In genomic region chr3:170908235-170909116, GRCh38 we compare ENCODE assay signal across 8 cellular contexts. TPM values are rescaled to one million over a fixed set of nuclear protein-coding genes. Genes with fewer than 3 reads are reported as not detected.
A peak's percentile ranks its signal among the peaks of the same experiment; 100 is the strongest.
DNase-seq lines count a peak whose midpoint lies in the region; ATAC-seq and TF ChIP-seq lines count a peak whose summit lies in the region.

Gene EIF5A2 (minus strand): TSS chr3:170908637. CDS start chr3:170907806, 831 bp downstream.

- no peak for TF ChIP-seq CTCF in PC-3 (conservative IDR thresholded peaks at IDR 0.05; ENCODE audit: low read depth, low read length)

- BruUV-seq in PC-3 (replicated peaks; lab: Mats Ljungman, UMichigan), result no TSS peak

- H3K9me3 ChIP-seq in PC-3 (ENCODE audit: low read length), result peaks cover 12% of the 10 kb centered on the region; the same call in 1 of the 2 replicates

- H3K36me3 ChIP-seq in PC-3 (ENCODE audit: low read depth, low read length), result no peaks in the 10 kb centered on the region

- CTCF ChIA-PET in PC-3 (lab: Charles Lee), result no interaction called here

- H3K4me2 ChIP-seq in PC-3 (ENCODE audit: low read length), result peak within 1 kb of the TSS; percentile 92

- H3K27ac ChIP-seq in PC-3 (ENCODE audit: low read length), result peak within 1 kb of the TSS; percentile 61

- DNase-seq in DMS 273 (lab: John Stamatoyannopoulos, UW; ENCODE audit: unreplicated experiment) (peak; percentile 99), HuH-7.5 (ENCODE audit: low spot score) (peak; percentile 96), PC-3 (peak; percentile 91), fibroblast of gingiva (ENCODE audit: low read depth) (peak; percentile 93), naive B cell (peak; percentile 80)
- DNase-seq in activated T-cell treated with anti-CD3 and anti-CD28 coated beads, Interleukin-2, amount 50 U/mL, for 4 hours, result peak; percentile 95
- DNase-seq in stimulated activated CD8-positive, alpha-beta memory T cell treated with anti-CD3 and anti-CD28 coated beads, Interleukin-7, amount 100 ng/mL, for 48 hours (ENCODE audit: extremely low read depth in 1 of 2, low read depth in 1 of 2), result peak; percentile 91 to 93

- no peaks in the 10 kb centered on the region for H4K20me1 ChIP-seq in PC-3 (ENCODE audit: low read length)

- H3K4me3 ChIP-seq in PC-3 (ENCODE audit: low read length), result peak within 1 kb of the TSS; percentile 92

- no peaks in the 10 kb centered on the region for H3K36me3 Mint-ChIP-seq in activated T-cell treated with anti-CD3 and anti-CD28 coated beads, Interleukin-2, amount 50 U/mL, for 4 hours (ENCODE audit: insufficient read depth)
- H3K36me3 Mint-ChIP-seq in naive B cell, result no peaks in the 10 kb centered on the region

- H3K4me1 Mint-ChIP-seq in activated T-cell treated with anti-CD3 and anti-CD28 coated beads, Interleukin-2, amount 50 U/mL, for 4 hours (ENCODE audit: low read depth), result peaks cover 24% of the 10 kb centered on the region
- peaks cover 4 to 15% (median 9%) of the 10 kb centered on the region in 3 donors for H3K4me1 Mint-ChIP-seq in naive B cell

- H3K27ac Mint-ChIP-seq in naive B cell, result peak within 1 kb of the TSS; percentile 82 to 98 (median 92)

- H3K9me2 ChIP-seq in PC-3 (replicated peaks; ENCODE audit: low read length), result no peaks in the 10 kb centered on the region

- intact Hi-C loops in PC-3 (cut with micrococcal nuclease), result loop anchor here (5.0 kb wide), 1 partner anchor 36 kb away; the partner anchor contains the start of gene RPL22L1

- peaks cover 32% of the 10 kb centered on the region for H3K4me1 ChIP-seq in PC-3 (ENCODE audit: insufficient read depth, low read length)

- H3F3A ChIP-seq in PC-3 (ENCODE audit: low read length, unreplicated experiment), result no peaks in the 10 kb centered on the region

- no peaks in the 10 kb centered on the region for H3K27me3 Mint-ChIP-seq in activated T-cell treated with anti-CD3 and anti-CD28 coated beads, Interleukin-2, amount 50 U/mL, for 4 hours (ENCODE audit: low read depth)
- no peaks in the 10 kb centered on the region for H3K27me3 Mint-ChIP-seq in naive B cell

- peak within 1 kb of the TSS; percentile 94 for H2AFZ ChIP-seq in PC-3 (ENCODE audit: low read length)

- peak within 1 kb of the TSS; percentile 94 for H3K4me3 Mint-ChIP-seq in activated T-cell treated with anti-CD3 and anti-CD28 coated beads, Interleukin-2, amount 50 U/mL, for 4 hours
- peak within 1 kb of the TSS; percentile 88 to 97 (median 94) for H3K4me3 Mint-ChIP-seq in naive B cell

- no peaks in the 10 kb centered on the region for H3K27me3 ChIP-seq in PC-3 (ENCODE audit: low read length)

- peaks cover 19% of the 10 kb centered on the region for H3K9me3 Mint-ChIP-seq in activated T-cell treated with anti-CD3 and anti-CD28 coated beads, Interleukin-2, amount 50 U/mL, for 4 hours
- H3K9me3 Mint-ChIP-seq in naive B cell, result peaks cover 8 to 41% (median 20%) of the 10 kb centered on the region in 7 donors

- peak; percentile 87 for ATAC-seq in GM21529 (IDR thresholded peaks at IDR 0.05; ENCODE audit: unreplicated experiment)
- ATAC-seq in PC-3, result peak; percentile 88
- ATAC-seq in activated T-cell treated with anti-CD3 and anti-CD28 coated beads, Interleukin-2, amount 50 U/mL, for 4 hours, result peak; percentile 98
- ATAC-seq in naive B cell (ENCODE audit: low read depth in 2 of 2), result peak; percentile 89 to 91

- H3K9ac ChIP-seq in PC-3 (ENCODE audit: low read length), result peak within 1 kb of the TSS; percentile 74

- peaks cover 5% of the 10 kb centered on the region for H3K79me2 ChIP-seq in PC-3 (ENCODE audit: low read length)

- POLR2A ChIA-PET in PC-3 (lab: Charles Lee; ENCODE audit: unreplicated experiment), result no interaction called here

RNA-seq across cellular contexts. Expression of gene EIF5A2, which starts in this region (rescaled TPM):
- total RNA-seq in PC-3 (2014; rRNA removed), result 10.7 and 11.1 TPM in 2 replicates
- 10 to 100 TPM; 10.7 to 17.5 (median 15.8) TPM for total RNA-seq in activated T-cell treated with anti-CD3 and anti-CD28 coated beads, Interleukin-2, amount 50 U/mL, for 4 hours
- 1 to 10 TPM; 4.4 to 6.6 (median 5.8) TPM for polyA plus RNA-seq in naive B cell (ENCODE audit: low read depth in 6 of 6)

Comparison
In these comparisons a context has a peak if more than half of its experiments do, and no peak if none do; other contexts are left out.
1. Peak in every context shown above with its lines: DNase-seq, ATAC-seq, H3K4me3 ChIP-seq and H3K27ac ChIP-seq.